2 cellular contexts compared by ENCODE assay signal in the genomic region with DNA sequence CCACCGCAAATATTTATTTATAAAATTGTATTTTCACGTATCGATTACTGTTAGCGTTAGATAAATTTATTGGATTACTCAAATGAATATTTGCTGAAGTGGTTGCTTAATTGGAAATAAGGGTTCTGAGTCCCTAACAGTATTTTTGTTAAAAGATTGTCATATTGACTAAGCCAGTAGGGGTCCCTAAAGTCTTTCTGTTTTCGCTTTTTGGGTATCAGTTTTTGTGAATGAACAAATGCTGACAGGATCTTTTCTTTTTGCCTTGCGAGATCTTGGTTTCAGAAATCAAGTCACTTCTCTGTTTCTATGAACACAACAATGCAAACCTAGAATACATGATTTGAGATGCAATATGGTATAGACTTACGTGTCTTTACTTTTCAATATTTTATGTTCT.
TF ChIP-seq lines count a peak whose summit lies in the region.

No MANE protein-coding gene starts in this region.

TF ChIP-seq in IMR-90, 13 proteins besides CTCF, POLR2A, EP300 and RAD21:
- TF ChIP-seq MAZ (IDR thresholded peaks at IDR 0.05; ENCODE audit: borderline replicate concordance, low read depth, low read length): no peak
- peak; percentile 30; the same call in 1 of the 2 replicates for TF ChIP-seq SMC3 (IDR thresholded peaks at IDR 0.05; ENCODE audit: low read depth, low read length)
- no peak for TF ChIP-seq MXI1 (IDR thresholded peaks at IDR 0.05; ENCODE audit: borderline replicate concordance, low read depth, low read length)
- TF ChIP-seq, protein P1, sequence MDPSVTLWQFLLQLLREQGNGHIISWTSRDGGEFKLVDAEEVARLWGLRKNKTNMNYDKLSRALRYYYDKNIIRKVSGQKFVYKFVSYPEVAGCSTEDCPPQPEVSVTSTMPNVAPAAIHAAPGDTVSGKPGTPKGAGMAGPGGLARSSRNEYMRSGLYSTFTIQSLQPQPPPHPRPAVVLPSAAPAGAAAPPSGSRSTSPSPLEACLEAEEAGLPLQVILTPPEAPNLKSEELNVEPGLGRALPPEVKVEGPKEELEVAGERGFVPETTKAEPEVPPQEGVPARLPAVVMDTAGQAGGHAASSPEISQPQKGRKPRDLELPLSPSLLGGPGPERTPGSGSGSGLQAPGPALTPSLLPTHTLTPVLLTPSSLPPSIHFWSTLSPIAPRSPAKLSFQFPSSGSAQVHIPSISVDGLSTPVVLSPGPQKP (IDR thresholded peaks at IDR 0.05; ENCODE audit: borderline replicate concordance, low read depth, low read length): no peak
- TF ChIP-seq MAFK (IDR thresholded peaks at IDR 0.05; ENCODE audit: low read depth, low read length): peak; percentile 27; the same call in 1 of the 2 replicates
TF ChIP-seq in IMR-90: peak in this region for 2.

TF ChIP-seq in liver, 16 proteins besides CTCF, POLR2A, EP300 and RAD21:
- TF ChIP-seq YY1 (IDR thresholded peaks at IDR 0.05): no peak
